Comparison of ENCODE assay signal across 9 cellular contexts in the genomic region with DNA sequence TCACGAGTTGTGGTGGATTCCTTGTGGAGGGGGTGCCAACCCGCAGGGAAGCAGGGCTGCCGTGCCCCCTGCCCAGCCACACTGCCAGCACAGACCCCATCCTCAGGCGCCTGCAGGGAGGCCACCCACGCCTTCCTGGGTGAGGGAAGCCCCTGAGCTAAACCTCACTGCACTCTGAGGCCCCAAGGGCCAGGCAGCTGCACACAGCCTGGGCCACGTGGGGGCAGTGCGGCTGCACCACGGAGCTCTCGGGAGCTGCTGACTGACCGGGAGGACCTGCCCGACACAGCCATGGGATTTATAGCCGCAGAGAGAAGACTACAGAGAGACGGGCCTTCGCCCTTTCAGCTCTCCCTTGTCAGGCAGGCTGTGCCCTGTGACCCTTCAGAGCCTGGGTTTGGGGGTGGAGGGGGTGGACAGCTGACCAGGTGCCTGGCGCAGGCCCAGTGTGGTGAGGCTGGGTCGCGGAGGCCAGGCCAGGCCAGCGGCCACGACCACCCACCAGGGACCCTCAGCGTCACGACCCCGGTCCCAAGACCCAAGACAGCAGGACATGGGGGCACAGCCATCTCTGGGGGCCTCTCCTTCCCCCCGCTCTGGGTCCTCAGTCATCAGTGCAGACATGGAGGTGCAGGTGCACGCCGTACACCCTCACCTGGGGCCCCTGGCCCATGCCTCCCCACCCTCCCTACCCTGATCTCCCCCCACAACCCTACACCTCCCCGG. TPM values are rescaled to one million over a fixed set of nuclear protein-coding genes. Genes with fewer than 3 reads are reported as not detected.
A peak's percentile ranks its signal among the peaks of the same experiment; 100 is the strongest.
DNase-seq lines count a peak whose midpoint lies in the region; ATAC-seq and TF ChIP-seq lines count a peak whose summit lies in the region.
"Had no signal": no experiment of that assay in that cellular context is flagged by ENCODE, and none has a peak within 500 bp of the region (broad histone marks: within the 10 kb centered on the region; RNA-seq: fewer than 3 reads in every experiment).

No MANE protein-coding gene starts in this region.

- peaks cover 20% of the 10 kb centered on the region for H3K27me3 Mint-ChIP-seq in activated T-cell treated with anti-CD3 and anti-CD28 coated beads, Interleukin-2, amount 50 U/mL, for 24 hours

- no peak overlapping the region for H3K4me3 Mint-ChIP-seq in activated T-cell treated with anti-CD3 and anti-CD28 coated beads, Interleukin-2, amount 50 U/mL, for 24 hours
- H3K4me3 Mint-ChIP-seq: stimulated activated naive CD8-positive, alpha-beta T cell treated with anti-CD3 and anti-CD28 coated beads, Interleukin-15, Interleukin-2, amounts not matched to agents 100 ng/mL and 50 ng/mL, for 24 hours had no signal

- TF ChIP-seq CTCF in left ventricle myocardium inferior (IDR thresholded peaks at IDR 0.05; ENCODE audit: borderline replicate concordance) (peak; percentile 54), esophagus squamous epithelium (IDR thresholded peaks at IDR 0.05) (peak in 3 of 6 experiments; percentile 30 to 65 (median 41))

- intact Hi-C loops in left ventricle myocardium inferior (cut with micrococcal nuclease) = no loop called here
- intact Hi-C loops in esophagus squamous epithelium (cut with DNase I) = no loop called here

- DNase-seq in D341Med (ENCODE audit: low spot score) = peak; percentile 38
- peak; percentile 48 to 86 for DNase-seq in NCI-H526 (lab: John Stamatoyannopoulos, UW)
- peak; percentile 74 for DNase-seq in activated T-cell treated with anti-CD3 and anti-CD28 coated beads, Interleukin-2, amount 50 U/mL, for 24 hours
- no peak for DNase-seq in left ventricle myocardium inferior
- DNase-seq in stimulated activated CD4-positive, alpha-beta T cell treated with anti-CD3 and anti-CD28 coated beads, Interleukin-15, amount 100 ng/mL, for 24 hours = peak; percentile 70
- DNase-seq in esophagus squamous epithelium (lab: John Stamatoyannopoulos, UW) = no peak

- H3K4me1 Mint-ChIP-seq in activated T-cell treated with anti-CD3 and anti-CD28 coated beads, Interleukin-2, amount 50 U/mL, for 24 hours (ENCODE audit: low read depth) = peaks cover 14% of the 10 kb centered on the region

- no peak overlapping the region for H3K4me3 ChIP-seq in left ventricle myocardium inferior
- H3K4me3 ChIP-seq in esophagus squamous epithelium = no peak overlapping the region

- no peaks in the 10 kb centered on the region for H3K9me3 Mint-ChIP-seq in activated T-cell treated with anti-CD3 and anti-CD28 coated beads, Interleukin-2, amount 50 U/mL, for 24 hours
- H3K9me3 Mint-ChIP-seq: stimulated activated naive CD8-positive, alpha-beta T cell treated with anti-CD3 and anti-CD28 coated beads, Interleukin-15, Interleukin-2, amounts not matched to agents 100 ng/mL and 50 ng/mL, for 24 hours had no signal

- H3K9me3 ChIP-seq in left ventricle myocardium inferior (replicated peaks) (no peaks in the 10 kb centered on the region), esophagus squamous epithelium (no peaks in the 10 kb centered on the region)

- H3K27ac ChIP-seq in left ventricle myocardium inferior (replicated peaks) (no peak overlapping the region), esophagus squamous epithelium (no peak overlapping the region)

- H3K27ac Mint-ChIP-seq in activated T-cell treated with anti-CD3 and anti-CD28 coated beads, Interleukin-2, amount 50 U/mL, for 24 hours = peak overlapping the region; percentile 68
- H3K27ac Mint-ChIP-seq: stimulated activated naive CD8-positive, alpha-beta T cell treated with anti-CD3 and anti-CD28 coated beads, Interleukin-15, Interleukin-2, amounts not matched to agents 100 ng/mL and 50 ng/mL, for 24 hours had no signal

- H3K36me3 Mint-ChIP-seq in activated T-cell treated with anti-CD3 and anti-CD28 coated beads, Interleukin-2, amount 50 U/mL, for 24 hours (ENCODE audit: low read depth) = peaks cover 41% of the 10 kb centered on the region

- 33 to 85% methylated on average over 1 to 8 of the region's 26 CpGs for whole genome bisulfite sequencing in esophagus squamous epithelium, 2 donors

- ATAC-seq in GM19025 (IDR thresholded peaks at IDR 0.05; ENCODE audit: low read depth, unreplicated experiment) = peak; percentile 60
- ATAC-seq in HG03066 (IDR thresholded peaks at IDR 0.05; ENCODE audit: low read depth, unreplicated experiment) = peak; percentile 63

- H3K36me3 ChIP-seq in left ventricle myocardium inferior (peaks cover 43% of the 10 kb centered on the region), esophagus squamous epithelium (peaks cover 8 to 52% (median 11%) of the 10 kb centered on the region in 3 donors)

- H3K27me3 ChIP-seq in left ventricle myocardium inferior (ENCODE audit: low read depth) (peaks cover 39% of the 10 kb centered on the region), esophagus squamous epithelium (peaks cover 8 to 41% (median 11%) of the 10 kb centered on the region in 4 donors)

- H3K4me1 ChIP-seq in left ventricle myocardium inferior (peaks cover 30% of the 10 kb centered on the region), esophagus squamous epithelium (peaks cover 16 to 38% (median 16%) of the 10 kb centered on the region in 3 donors)

- no peak for TF ChIP-seq POLR2A in esophagus squamous epithelium (IDR thresholded peaks at IDR 0.05)

RNA-seq across cellular contexts. Expression of gene AHRR, which starts 4.3 kb away (rescaled TPM):
- total RNA-seq in left ventricle myocardium inferior (1.4 TPM), esophagus squamous epithelium (1 to 10 TPM in 3 of 4 donors, under 1 TPM in 1; 0.66 to 1.5 (median 1.1) TPM)

RNA-seq across cellular contexts. Expression of gene PDCD6, which starts 45.8 kb away (rescaled TPM):
- total RNA-seq in left ventricle myocardium inferior (34.2 TPM), esophagus squamous epithelium (100 to 1,000 TPM in 3 of 4 donors, 10 to 100 TPM in 1; 97.8 to 129 (median 114) TPM)

Comparison
In these comparisons a context has a peak if more than half of its experiments do, and no peak if none do; other contexts are left out.
1. DNase-seq: peak in D341Med (single experiment), NCI-H526 (2 of 2), activated T-cell treated with anti-CD3 and anti-CD28 coated beads, Interleukin-2, amount 50 U/mL, for 24 hours (single experiment) and stimulated activated CD4-positive, alpha-beta T cell treated with anti-CD3 and anti-CD28 coated beads, Interleukin-15, amount 100 ng/mL, for 24 hours (single experiment); none in left ventricle myocardium inferior (single experiment) and esophagus squamous epithelium (single experiment).